In the genomic region with DNA sequence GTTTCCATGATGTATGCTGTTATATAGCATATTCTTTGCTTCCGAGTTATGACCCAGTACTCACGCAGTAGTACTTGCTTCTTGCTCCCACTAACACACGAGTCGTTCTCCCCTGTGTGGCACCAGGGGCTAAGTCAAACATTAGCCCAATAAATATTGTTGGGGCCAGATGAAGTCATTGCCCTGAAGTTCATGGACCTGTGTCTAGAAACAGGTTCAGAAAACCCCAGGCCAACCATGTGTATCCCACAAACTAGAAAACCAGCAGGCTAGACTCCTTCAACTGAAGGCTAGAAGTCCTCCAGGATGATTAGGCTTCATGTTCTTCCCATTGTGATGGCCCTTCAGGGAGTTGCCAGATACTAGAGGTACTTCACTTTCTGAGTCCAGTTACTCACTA, we compare ENCODE assay signal across 3 cellular contexts.
A peak's percentile ranks its signal among the peaks of the same experiment; 100 is the strongest.
TF ChIP-seq lines count a peak whose summit lies in the region.

No MANE protein-coding gene starts in this region.

TF ChIP-seq in liver, 16 proteins besides CTCF, POLR2A, EP300 and RAD21:
- TF ChIP-seq RXRA (IDR thresholded peaks at IDR 0.05) = peak; percentile 63 to 81
- no peak for TF ChIP-seq GABPA (IDR thresholded peaks at IDR 0.05 in 1 of 2, conservative IDR thresholded peaks at IDR 0.05 in 1 of 2)

TF ChIP-seq in HepG2, 621 proteins besides CTCF, POLR2A, EP300 and RAD21:
- no peak for TF ChIP-seq ZNF703 (CRISPR knock-in tag; IDR thresholded peaks at IDR 0.05; ENCODE audit: borderline replicate concordance)
- no peak for TF ChIP-seq ZNF773 (CRISPR knock-in tag; IDR thresholded peaks at IDR 0.05; ENCODE audit: borderline replicate concordance)
- no peak for TF ChIP-seq ZBTB7B (CRISPR knock-in tag; IDR thresholded peaks at IDR 0.05)
- no peak for TF ChIP-seq SNAPC2 (CRISPR knock-in tag; IDR thresholded peaks at IDR 0.05)
- TF ChIP-seq ZNF101 (CRISPR knock-in tag; IDR thresholded peaks at IDR 0.05; ENCODE audit: borderline replicate concordance, low read depth) = no peak
- no peak for TF ChIP-seq ZNF138 (CRISPR knock-in tag; IDR thresholded peaks at IDR 0.05; ENCODE audit: low read depth)
- TF ChIP-seq RFXANK (CRISPR knock-in tag; IDR thresholded peaks at IDR 0.05) = no peak

TF ChIP-seq in HCT116, 20 proteins besides CTCF, POLR2A, EP300 and RAD21 (continued from another document):
- TF ChIP-seq, protein P1, sequence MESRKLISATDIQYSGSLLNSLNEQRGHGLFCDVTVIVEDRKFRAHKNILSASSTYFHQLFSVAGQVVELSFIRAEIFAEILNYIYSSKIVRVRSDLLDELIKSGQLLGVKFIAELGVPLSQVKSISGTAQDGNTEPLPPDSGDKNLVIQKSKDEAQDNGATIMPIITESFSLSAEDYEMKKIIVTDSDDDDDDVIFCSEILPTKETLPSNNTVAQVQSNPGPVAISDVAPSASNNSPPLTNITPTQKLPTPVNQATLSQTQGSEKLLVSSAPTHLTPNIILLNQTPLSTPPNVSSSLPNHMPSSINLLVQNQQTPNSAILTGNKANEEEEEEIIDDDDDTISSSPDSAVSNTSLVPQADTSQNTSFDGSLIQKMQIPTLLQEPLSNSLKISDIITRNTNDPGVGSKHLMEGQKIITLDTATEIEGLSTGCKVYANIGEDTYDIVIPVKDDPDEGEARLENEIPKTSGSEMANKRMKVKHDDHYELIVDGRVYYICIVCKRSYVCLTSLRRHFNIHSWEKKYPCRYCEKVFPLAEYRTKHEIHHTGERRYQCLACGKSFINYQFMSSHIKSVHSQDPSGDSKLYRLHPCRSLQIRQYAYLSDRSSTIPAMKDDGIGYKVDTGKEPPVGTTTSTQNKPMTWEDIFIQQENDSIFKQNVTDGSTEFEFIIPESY (IDR thresholded peaks at IDR 0.05; ENCODE audit: extremely low read depth, insufficient replicate concordance, low read length) = no peak
- no peak for TF ChIP-seq EGR1 (IDR thresholded peaks at IDR 0.05; ENCODE audit: low read depth)
- TF ChIP-seq, protein P2, sequence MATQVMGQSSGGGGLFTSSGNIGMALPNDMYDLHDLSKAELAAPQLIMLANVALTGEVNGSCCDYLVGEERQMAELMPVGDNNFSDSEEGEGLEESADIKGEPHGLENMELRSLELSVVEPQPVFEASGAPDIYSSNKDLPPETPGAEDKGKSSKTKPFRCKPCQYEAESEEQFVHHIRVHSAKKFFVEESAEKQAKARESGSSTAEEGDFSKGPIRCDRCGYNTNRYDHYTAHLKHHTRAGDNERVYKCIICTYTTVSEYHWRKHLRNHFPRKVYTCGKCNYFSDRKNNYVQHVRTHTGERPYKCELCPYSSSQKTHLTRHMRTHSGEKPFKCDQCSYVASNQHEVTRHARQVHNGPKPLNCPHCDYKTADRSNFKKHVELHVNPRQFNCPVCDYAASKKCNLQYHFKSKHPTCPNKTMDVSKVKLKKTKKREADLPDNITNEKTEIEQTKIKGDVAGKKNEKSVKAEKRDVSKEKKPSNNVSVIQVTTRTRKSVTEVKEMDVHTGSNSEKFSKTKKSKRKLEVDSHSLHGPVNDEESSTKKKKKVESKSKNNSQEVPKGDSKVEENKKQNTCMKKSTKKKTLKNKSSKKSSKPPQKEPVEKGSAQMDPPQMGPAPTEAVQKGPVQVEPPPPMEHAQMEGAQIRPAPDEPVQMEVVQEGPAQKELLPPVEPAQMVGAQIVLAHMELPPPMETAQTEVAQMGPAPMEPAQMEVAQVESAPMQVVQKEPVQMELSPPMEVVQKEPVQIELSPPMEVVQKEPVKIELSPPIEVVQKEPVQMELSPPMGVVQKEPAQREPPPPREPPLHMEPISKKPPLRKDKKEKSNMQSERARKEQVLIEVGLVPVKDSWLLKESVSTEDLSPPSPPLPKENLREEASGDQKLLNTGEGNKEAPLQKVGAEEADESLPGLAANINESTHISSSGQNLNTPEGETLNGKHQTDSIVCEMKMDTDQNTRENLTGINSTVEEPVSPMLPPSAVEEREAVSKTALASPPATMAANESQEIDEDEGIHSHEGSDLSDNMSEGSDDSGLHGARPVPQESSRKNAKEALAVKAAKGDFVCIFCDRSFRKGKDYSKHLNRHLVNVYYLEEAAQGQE (IDR thresholded peaks at IDR 0.05; ENCODE audit: low read depth) = no peak
- no peak for TF ChIP-seq SIN3A (IDR thresholded peaks at IDR 0.05; ENCODE audit: low read depth)
- TF ChIP-seq, protein P3, sequence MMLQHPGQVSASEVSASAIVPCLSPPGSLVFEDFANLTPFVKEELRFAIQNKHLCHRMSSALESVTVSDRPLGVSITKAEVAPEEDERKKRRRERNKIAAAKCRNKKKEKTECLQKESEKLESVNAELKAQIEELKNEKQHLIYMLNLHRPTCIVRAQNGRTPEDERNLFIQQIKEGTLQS (IDR thresholded peaks at IDR 0.05) = no peak
- TF ChIP-seq, protein P4, sequence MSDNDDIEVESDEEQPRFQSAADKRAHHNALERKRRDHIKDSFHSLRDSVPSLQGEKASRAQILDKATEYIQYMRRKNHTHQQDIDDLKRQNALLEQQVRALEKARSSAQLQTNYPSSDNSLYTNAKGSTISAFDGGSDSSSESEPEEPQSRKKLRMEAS (IDR thresholded peaks at IDR 0.05) = no peak
- no peak for TF ChIP-seq SRF (IDR thresholded peaks at IDR 0.05; ENCODE audit: low read depth)
- no peak for TF ChIP-seq ZFX (IDR thresholded peaks at IDR 0.05)
- no peak for TF ChIP-seq YY1 (IDR thresholded peaks at IDR 0.05; ENCODE audit: extremely low read depth, insufficient replicate concordance, low read depth, low read length)
- no peak for TF ChIP-seq SP1 (IDR thresholded peaks at IDR 0.05; ENCODE audit: low read depth)
- no peak for TF ChIP-seq JUND (IDR thresholded peaks at IDR 0.05)
